In the genomic region with DNA sequence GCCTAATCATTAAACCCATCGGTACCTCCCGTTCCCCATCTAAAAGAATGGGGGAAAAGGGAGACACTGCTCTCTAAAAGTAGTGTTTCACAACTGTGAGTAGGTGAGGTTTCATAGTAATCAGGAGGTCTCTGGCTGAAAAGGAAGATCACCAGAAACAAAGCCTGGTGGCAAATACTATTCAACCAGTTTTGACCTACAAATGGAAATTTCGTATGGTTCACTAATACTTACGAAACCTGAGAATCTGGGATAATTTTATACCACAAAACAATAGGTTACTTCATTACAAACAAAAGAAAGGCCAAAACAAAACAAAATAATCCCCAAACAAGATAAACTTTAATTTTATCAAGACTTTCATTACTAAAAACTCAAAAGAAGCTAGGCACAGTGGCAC, we compare ENCODE assay signal across 37 cellular contexts.
"Had no signal": no experiment of that assay in that cellular context is flagged by ENCODE, and none has a peak within 500 bp of the region (broad histone marks: within the 10 kb centered on the region; RNA-seq: fewer than 3 reads in every experiment).

No MANE protein-coding gene starts in this region.

- H3K27me3 ChIP-seq: adrenal gland, body of pancreas, brain microvascular endothelial cell, breast epithelium had no signal

- H3K27me3 Mint-ChIP-seq: activated CD4-positive, alpha-beta memory T cell treated with anti-CD3 and anti-CD28 coated beads for 36 hours; activated CD8-positive, alpha-beta T cell treated with anti-CD3 and anti-CD28 coated beads for 36 hours; activated naive CD8-positive, alpha-beta T cell treated with anti-CD3 and anti-CD28 coated beads for 36 hours; activated T-helper 17 cell treated with anti-CD3 and anti-CD28 coated beads, Interleukin-2, amount 50 U/mL, for 72 hours had no signal

- H3K36me3 Mint-ChIP-seq: activated CD4-positive, alpha-beta memory T cell treated with anti-CD3 and anti-CD28 coated beads for 36 hours; activated naive CD8-positive, alpha-beta T cell treated with anti-CD3 and anti-CD28 coated beads for 36 hours had no signal

- H3K36me3 ChIP-seq: adrenal gland, brain microvascular endothelial cell, breast epithelium had no signal

- FAIRE-seq: astrocyte, TTC549 had no signal

- H3K27ac ChIP-seq: adrenal gland, body of pancreas, brain microvascular endothelial cell, breast epithelium, VCaP had no signal

- H3K4me1 Mint-ChIP-seq: activated B cell treated with CpG ODN at 0.5 μM for 24 hours; activated CD4-positive, alpha-beta T cell treated with anti-CD3 and anti-CD28 coated beads, Interleukin-2, amount 10 ng/mL, durations not matched to agents 24 days and 14 days; activated T-helper 17 cell treated with anti-CD3 and anti-CD28 coated beads, Interleukin-2, amount 50 U/mL, for 72 hours had no signal

- H3K4me1 ChIP-seq: adrenal gland, breast epithelium had no signal

- ATAC-seq: activated CD8-positive, alpha-beta T cell treated with anti-CD3 and anti-CD28 coated beads for 36 hours; activated T-cell treated with anti-CD3 and anti-CD28 coated beads, Interleukin-2, amount 50 U/mL, for 4 hours; activated T-cell treated with anti-CD3 and anti-CD28 coated beads, Interleukin-2, amount 50 U/mL, for 72 hours; activated T-helper 17 cell treated with anti-CD3 and anti-CD28 coated beads, Interleukin-2, amount 50 U/mL, for 72 hours; body of pancreas had no signal

- H3K4me3 ChIP-seq: adrenal gland, body of pancreas, breast epithelium had no signal

- DNase-seq: activated B cell treated with CpG ODN at 0.5 μM for 24 hours; activated CD4-positive, alpha-beta memory T cell treated with anti-CD3 and anti-CD28 coated beads for 36 hours; activated CD4-positive, alpha-beta T cell treated with anti-CD3 and anti-CD28 coated beads for 4 hours; activated CD4-positive, alpha-beta T cell treated with anti-CD3 and anti-CD28 coated beads, Interleukin-2, amount 10 ng/mL, durations not matched to agents 24 days and 14 days; activated CD4-positive, alpha-beta T cell treated with anti-CD3 and anti-CD28 coated beads, Interleukin-2, amount 50 U/mL, for 1 hour; activated CD4-positive, alpha-beta T cell treated with anti-CD3 and anti-CD28 coated beads, Interleukin-2, amount 50 U/mL, for 4 hours; activated CD4-positive, CD25-positive, alpha-beta regulatory T cell treated with anti-CD3 and anti-CD28 coated beads, Interleukin-2, amount 50 U/mL, for 72 hours; activated CD8-positive, alpha-beta memory T cell treated with anti-CD3 and anti-CD28 coated beads, Interleukin-2, amount 50 U/mL, for 4 hours; activated CD8-positive, alpha-beta T cell treated with anti-CD3 and anti-CD28 coated beads for 36 hours; activated effector memory CD4-positive, alpha-beta T cell treated with anti-CD3 and anti-CD28 coated beads, Interleukin-2, amount 50 U/mL, for 16 hours; activated gamma-delta T cell treated with Interleukin-2 at 50 U/mL for 16 hours; activated naive CD4-positive, alpha-beta T cell; activated naive CD4-positive, alpha-beta T cell treated with anti-CD3 and anti-CD28 coated beads for 36 hours; activated naive CD4-positive, alpha-beta T cell treated with anti-CD3 and anti-CD28 coated beads, Interleukin-2, amount 50 U/mL, for 16 hours; activated naive CD8-positive, alpha-beta T cell treated with anti-CD3 and anti-CD28 coated beads for 36 hours; activated T-cell treated with anti-CD3 and anti-CD28 coated beads for 4 hours; activated T-cell treated with anti-CD3 and anti-CD28 coated beads, Interleukin-2, amount 50 U/mL, for 1 hour; activated T-cell treated with anti-CD3 and anti-CD28 coated beads, Interleukin-2, amount 50 U/mL, for 4 hours; activated T-cell treated with anti-CD3 and anti-CD28 coated beads, Interleukin-2, amount 50 U/mL, for 72 hours; adrenal gland; amniotic stem cell; aorta; body of pancreas; brain microvascular endothelial cell; central memory CD4-positive, alpha-beta T cell; cerebellar nuclear complex; T-helper 1 cell; T-helper 2 cell; T-helper 9 cell had no signal

- H3K27ac Mint-ChIP-seq: activated B cell treated with CpG ODN at 0.5 μM for 24 hours; activated CD4-positive, alpha-beta memory T cell treated with anti-CD3 and anti-CD28 coated beads for 36 hours; activated CD4-positive, alpha-beta T cell treated with anti-CD3 and anti-CD28 coated beads, Interleukin-2, amount 10 ng/mL, durations not matched to agents 24 days and 14 days; activated CD8-positive, alpha-beta T cell treated with anti-CD3 and anti-CD28 coated beads for 36 hours; activated naive CD4-positive, alpha-beta T cell treated with anti-CD3 and anti-CD28 coated beads for 36 hours; activated naive CD8-positive, alpha-beta T cell treated with anti-CD3 and anti-CD28 coated beads for 36 hours; activated T-cell treated with anti-CD3 and anti-CD28 coated beads, Interleukin-2, amount 50 U/mL, for 72 hours; activated T-helper 1 cell treated with anti-CD3 and anti-CD28 coated beads, Interleukin-12 subunit alpha, Interleukin-12 subunit beta, Interleukin-2, Interleukin-4 antibody, amounts not matched to agents 30 ng/mL and 10 ng/mL and 1 ng/mL, durations not matched to agents 14 hours and 24 hours and 36 hours; activated T-helper 17 cell treated with anti-CD3 and anti-CD28 coated beads, Interleukin-2, amount 50 U/mL, for 72 hours; T-helper 1 cell treated with Interleukin-12 subunit alpha and Interleukin-12 subunit beta and Interleukin-4 antibody, amounts not matched to agents 30 μg/mL and 1 μg/mL, for 36 hours; T-helper 2 cell treated with Interferon-gamma antibody and Interleukin-4, amounts not matched to agents 5 μg/mL and 100 μg/mL, for 36 hours had no signal

- H3K9me3 ChIP-seq: adrenal gland, body of pancreas, breast epithelium had no signal

- H3K9me3 Mint-ChIP-seq: activated B cell treated with CpG ODN at 0.5 μM for 24 hours; activated CD4-positive, alpha-beta memory T cell treated with anti-CD3 and anti-CD28 coated beads for 36 hours; activated CD4-positive, alpha-beta T cell treated with anti-CD3 and anti-CD28 coated beads, Interleukin-2, amount 10 ng/mL, durations not matched to agents 24 days and 14 days; activated CD8-positive, alpha-beta T cell treated with anti-CD3 and anti-CD28 coated beads for 36 hours; activated naive CD4-positive, alpha-beta T cell treated with anti-CD3 and anti-CD28 coated beads for 36 hours; activated naive CD8-positive, alpha-beta T cell treated with anti-CD3 and anti-CD28 coated beads for 36 hours; activated T-cell treated with anti-CD3 and anti-CD28 coated beads, Interleukin-2, amount 50 U/mL, for 4 hours; activated T-cell treated with anti-CD3 and anti-CD28 coated beads, Interleukin-2, amount 50 U/mL, for 72 hours; activated T-helper 1 cell treated with anti-CD3 and anti-CD28 coated beads, Interleukin-12 subunit alpha, Interleukin-12 subunit beta, Interleukin-2, Interleukin-4 antibody, amounts not matched to agents 30 ng/mL and 10 ng/mL and 1 ng/mL, durations not matched to agents 14 hours and 24 hours and 36 hours; activated T-helper 17 cell treated with anti-CD3 and anti-CD28 coated beads, Interleukin-2, amount 50 U/mL, for 72 hours; T-helper 1 cell treated with Interleukin-12 subunit alpha and Interleukin-12 subunit beta and Interleukin-4 antibody, amounts not matched to agents 30 μg/mL and 1 μg/mL, for 36 hours; T-helper 2 cell treated with Interferon-gamma antibody and Interleukin-4, amounts not matched to agents 5 μg/mL and 100 μg/mL, for 36 hours had no signal

- H3K4me3 Mint-ChIP-seq: activated B cell treated with CpG ODN at 0.5 μM for 24 hours; activated CD4-positive, alpha-beta memory T cell treated with anti-CD3 and anti-CD28 coated beads for 36 hours; activated CD4-positive, alpha-beta T cell treated with anti-CD3 and anti-CD28 coated beads, Interleukin-2, amount 10 ng/mL, durations not matched to agents 24 days and 14 days; activated CD8-positive, alpha-beta T cell treated with anti-CD3 and anti-CD28 coated beads for 36 hours; activated naive CD4-positive, alpha-beta T cell treated with anti-CD3 and anti-CD28 coated beads for 36 hours; activated naive CD8-positive, alpha-beta T cell treated with anti-CD3 and anti-CD28 coated beads for 36 hours; activated T-cell treated with anti-CD3 and anti-CD28 coated beads, Interleukin-2, amount 50 U/mL, for 4 hours; activated T-cell treated with anti-CD3 and anti-CD28 coated beads, Interleukin-2, amount 50 U/mL, for 72 hours; activated T-helper 1 cell treated with anti-CD3 and anti-CD28 coated beads, Interleukin-12 subunit alpha, Interleukin-12 subunit beta, Interleukin-2, Interleukin-4 antibody, amounts not matched to agents 30 ng/mL and 10 ng/mL and 1 ng/mL, durations not matched to agents 14 hours and 24 hours and 36 hours; activated T-helper 17 cell treated with anti-CD3 and anti-CD28 coated beads, Interleukin-2, amount 50 U/mL, for 72 hours; T-helper 1 cell treated with Interleukin-12 subunit alpha and Interleukin-12 subunit beta and Interleukin-4 antibody, amounts not matched to agents 30 μg/mL and 1 μg/mL, for 36 hours; T-helper 2 cell treated with Interferon-gamma antibody and Interleukin-4, amounts not matched to agents 5 μg/mL and 100 μg/mL, for 36 hours had no signal
